Comparison of ENCODE assay signal across 35 cellular contexts in the genomic region with DNA sequence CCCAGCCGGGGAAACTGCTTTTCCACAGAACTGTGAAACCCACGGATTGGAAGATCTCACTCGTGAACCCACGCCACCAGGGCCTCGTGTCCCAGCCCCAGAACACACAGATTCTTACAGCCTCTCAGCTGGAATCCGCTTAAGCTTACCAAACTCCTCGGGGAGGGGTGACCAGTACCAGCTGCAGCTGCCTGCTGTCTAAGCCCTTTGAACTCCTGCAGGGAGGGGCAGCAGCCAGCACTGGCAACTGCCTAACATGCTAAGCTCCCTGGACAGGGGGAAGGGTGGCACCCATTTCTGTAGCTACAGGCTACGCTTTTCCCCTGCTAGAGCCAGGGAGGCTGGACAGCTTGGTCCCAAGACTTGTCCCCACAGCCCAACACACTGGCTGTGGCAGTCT.
"Had no signal": no experiment of that assay in that cellular context is flagged by ENCODE, and none has a peak within 500 bp of the region (broad histone marks: within the 10 kb centered on the region; RNA-seq: fewer than 3 reads in every experiment).

No MANE protein-coding gene starts in this region.

- H3K4me3 Mint-ChIP-seq: activated CD4-positive, alpha-beta memory T cell treated with anti-CD3 and anti-CD28 coated beads for 36 hours; activated CD4-positive, alpha-beta T cell treated with anti-CD3 and anti-CD28 coated beads for 36 hours; activated naive CD8-positive, alpha-beta T cell treated with anti-CD3 and anti-CD28 coated beads for 36 hours; activated T-cell treated with anti-CD3 and anti-CD28 coated beads, Interleukin-2, amount 50 U/mL, for 72 hours; activated T-helper 17 cell treated with anti-CD3 and anti-CD28 coated beads, Interleukin-2, amount 50 U/mL, for 72 hours; central memory CD8-positive, alpha-beta T cell; T-helper 1 cell treated with Interleukin-12 subunit alpha and Interleukin-12 subunit beta and Interleukin-4 antibody, amounts not matched to agents 30 μg/mL and 1 μg/mL, for 36 hours; T-helper 2 cell treated with Interferon-gamma antibody and Interleukin-4, amounts not matched to agents 5 μg/mL and 100 μg/mL, for 36 hours; WTC11 had no signal

- H3K9me3 ChIP-seq: ascending aorta, Peyer's patch, SJSA1, SK-N-SH had no signal

- H3K27ac Mint-ChIP-seq: activated CD4-positive, alpha-beta memory T cell treated with anti-CD3 and anti-CD28 coated beads for 36 hours; activated CD4-positive, alpha-beta T cell treated with anti-CD3 and anti-CD28 coated beads for 36 hours; activated naive CD8-positive, alpha-beta T cell treated with anti-CD3 and anti-CD28 coated beads for 36 hours; activated T-cell treated with anti-CD3 and anti-CD28 coated beads, Interleukin-2, amount 50 U/mL, for 72 hours; activated T-helper 17 cell treated with anti-CD3 and anti-CD28 coated beads, Interleukin-2, amount 50 U/mL, for 72 hours; T-helper 1 cell treated with Interleukin-12 subunit alpha and Interleukin-12 subunit beta and Interleukin-4 antibody, amounts not matched to agents 30 μg/mL and 1 μg/mL, for 36 hours; T-helper 2 cell treated with Interferon-gamma antibody and Interleukin-4, amounts not matched to agents 5 μg/mL and 100 μg/mL, for 36 hours; WTC11 had no signal

- H3K9me3 Mint-ChIP-seq: activated CD4-positive, alpha-beta memory T cell treated with anti-CD3 and anti-CD28 coated beads for 36 hours; activated T-helper 17 cell treated with anti-CD3 and anti-CD28 coated beads, Interleukin-2, amount 50 U/mL, for 72 hours; central memory CD8-positive, alpha-beta T cell; T-helper 2 cell treated with Interferon-gamma antibody and Interleukin-4, amounts not matched to agents 5 μg/mL and 100 μg/mL, for 36 hours had no signal

- ATAC-seq: activated CD4-positive, alpha-beta T cell treated with anti-CD3 and anti-CD28 coated beads for 36 hours; activated CD4-positive, CD25-positive, alpha-beta regulatory T cell treated with anti-CD3 and anti-CD28 coated beads, Interleukin-2, amount 50 U/mL, for 24 hours; activated T-cell treated with anti-CD3 and anti-CD28 coated beads, Interleukin-2, amount 50 U/mL, for 72 hours; activated T-helper 17 cell treated with anti-CD3 and anti-CD28 coated beads, Interleukin-2, amount 50 U/mL, for 72 hours; PC-3; WTC11 had no signal

- H3K4me1 Mint-ChIP-seq: activated CD4-positive, alpha-beta T cell treated with anti-CD3 and anti-CD28 coated beads for 36 hours; WTC11 had no signal

- H3K27me3 ChIP-seq: ascending aorta, cardiac muscle cell, Peyer's patch, SJSA1 had no signal

- H3K27me3 Mint-ChIP-seq: activated CD4-positive, alpha-beta memory T cell treated with anti-CD3 and anti-CD28 coated beads for 36 hours; activated CD4-positive, alpha-beta T cell treated with anti-CD3 and anti-CD28 coated beads for 36 hours; activated naive CD8-positive, alpha-beta T cell treated with anti-CD3 and anti-CD28 coated beads for 36 hours; activated T-helper 17 cell treated with anti-CD3 and anti-CD28 coated beads, Interleukin-2, amount 50 U/mL, for 72 hours; central memory CD8-positive, alpha-beta T cell had no signal

- H3K4me2 ChIP-seq: SK-N-SH had no signal

- H3K4me3 ChIP-seq: ascending aorta, cardiac muscle cell, Peyer's patch, SJSA1 had no signal

- H3K9ac ChIP-seq: SK-N-SH had no signal

- DNase-seq: activated CD4-positive, alpha-beta memory T cell treated with anti-CD3 and anti-CD28 coated beads for 36 hours; activated CD4-positive, alpha-beta T cell treated with anti-CD3 and anti-CD28 coated beads for 36 hours; activated CD4-positive, alpha-beta T cell treated with anti-CD3 and anti-CD28 coated beads, Interleukin-2, amount 50 U/mL, for 1 hour; activated CD8-positive, alpha-beta memory T cell treated with anti-CD3 and anti-CD28 coated beads, Interleukin-2, amount 50 U/mL, for 4 hours; activated effector memory CD4-positive, alpha-beta T cell treated with anti-CD3 and anti-CD28 coated beads, Interleukin-2, amount 50 U/mL, for 16 hours; activated naive CD4-positive, alpha-beta T cell; activated naive CD4-positive, alpha-beta T cell treated with anti-CD3 and anti-CD28 coated beads, Interleukin-2, amount 50 U/mL, for 16 hours; activated naive CD8-positive, alpha-beta T cell treated with anti-CD3 and anti-CD28 coated beads for 36 hours; activated T-cell treated with anti-CD3 and anti-CD28 coated beads, Interleukin-2, amount 50 U/mL, for 72 hours; amygdala; NCI-H1105 treated with DMSO at 0.1 percent for 48 hours; NCI-H1436; NCI-H1694; NCI-H1930; NCI-H2081 treated with DMSO at 0.1 percent for 48 hours; NCI-H226; NCI-H446 treated with DMSO at 0.1 percent for 48 hours; NCI-H526; NCI-H748 treated with DMSO at 0.1 percent for 48 hours; NK-92 treated with Interleukin-12 subunit alpha and Interleukin-12 subunit beta, amount 100 ng/mL, for 24 hours; PC-3; Peyer's patch; RPMI8226; SHP77 treated with DMSO at 0.1 percent for 48 hours; SK-N-SH had no signal

- H3K27ac ChIP-seq: ascending aorta, cardiac muscle cell, Peyer's patch, SJSA1 had no signal

- H3K36me3 ChIP-seq: Peyer's patch had no signal

- FAIRE-seq: TTC549 had no signal

- H3K4me1 ChIP-seq: ascending aorta, Peyer's patch, SJSA1 had no signal
